14 cellular contexts compared by ENCODE assay signal in the genomic region with DNA sequence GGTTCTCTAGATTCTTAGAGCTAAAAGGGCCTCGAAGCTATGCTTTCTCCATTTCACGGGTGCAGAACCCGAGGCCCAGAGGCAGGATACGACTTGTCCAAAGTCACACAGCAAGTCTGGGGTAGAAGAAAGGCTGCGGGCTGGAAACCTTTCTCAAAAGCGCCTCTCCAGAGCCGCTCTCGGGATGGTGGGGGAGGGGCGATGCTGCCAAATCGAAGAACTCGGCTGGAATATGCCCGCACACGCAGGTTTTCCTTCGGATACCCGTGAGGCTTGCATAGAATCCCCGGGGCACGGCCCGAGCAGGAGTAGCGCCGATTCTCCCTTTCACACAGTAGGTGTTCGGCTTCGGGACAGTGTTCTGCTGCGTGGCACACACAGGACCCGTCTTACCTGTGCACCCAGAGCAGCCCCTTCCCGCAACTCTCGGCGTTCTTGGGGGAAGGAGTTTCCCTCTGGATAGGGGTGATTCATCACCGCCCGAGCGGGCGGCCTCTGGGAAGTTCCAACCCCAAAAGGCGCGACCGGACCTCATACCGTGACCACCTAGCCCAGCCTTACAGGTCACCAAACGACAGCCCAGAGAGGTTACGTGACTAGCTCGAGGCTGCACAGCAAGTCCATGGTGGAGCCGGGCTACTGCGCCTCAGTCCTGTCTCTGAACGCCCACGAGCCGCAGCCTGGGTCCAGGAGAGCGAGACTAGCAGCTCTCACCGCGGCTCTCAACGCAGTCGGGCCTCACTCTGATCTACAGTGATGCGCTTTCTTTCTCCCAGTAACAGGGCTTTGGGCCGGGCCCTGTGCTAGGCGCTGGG. TPM values are rescaled to one million over a fixed set of nuclear protein-coding genes. Genes with fewer than 3 reads are reported as not detected.
A peak's percentile ranks its signal among the peaks of the same experiment; 100 is the strongest.
DNase-seq lines count a peak whose midpoint lies in the region; ATAC-seq and TF ChIP-seq lines count a peak whose summit lies in the region.
"Had no signal": no experiment of that assay in that cellular context is flagged by ENCODE, and none has a peak within 500 bp of the region (broad histone marks: within the 10 kb centered on the region; RNA-seq: fewer than 3 reads in every experiment).

No MANE protein-coding gene starts in this region.

- peak; percentile 57 for TF ChIP-seq POLR2A in GM18951 (IDR thresholded peaks at IDR 0.05; ENCODE audit: extremely low read depth, insufficient read depth, insufficient read length)

- DNase-seq in T-helper 17 cell = no peak
- DNase-seq in NCI-H345 (lab: John Stamatoyannopoulos, UW) = no peak
- no peak for DNase-seq in AML-193 (lab: John Stamatoyannopoulos, UW)
- DNase-seq: COR-L47, NCI-H2171 treated with DMSO at 0.1 percent for 48 hours, trophoblast cell had no signal

- peaks cover 99 to 100% (median 99%) of the 10 kb centered on the region in 11 experiments for H3K27me3 ChIP-seq in BLaER1 treated with 17β-estradiol and CSF1 and Interleukin-3, amounts not matched to agents 10 nM and 100 nM
- H3K27me3 ChIP-seq in iPS-20b (ENCODE audit: insufficient read depth, low read length) = peaks cover 98% of the 10 kb centered on the region

- H3K36me3 ChIP-seq in BLaER1 treated with 17β-estradiol and CSF1 and Interleukin-3, amounts not matched to agents 10 nM and 100 nM = peaks cover 0 to 23% (median 4%) of the 10 kb centered on the region in 11 experiments; a peak in 7 of 22 replicates
- H3K36me3 ChIP-seq in iPS-20b (ENCODE audit: insufficient read depth, low read depth, low read length) = no peaks in the 10 kb centered on the region

- peak overlapping the region; percentile 82 for H3K4me3 Mint-ChIP-seq in T-helper 17 cell

- no peak overlapping the region for H3K27ac Mint-ChIP-seq in T-helper 17 cell

- H3K4me1 ChIP-seq in BLaER1 treated with 17β-estradiol and CSF1 and Interleukin-3, amounts not matched to agents 10 nM and 100 nM = peaks cover 28 to 88% (median 61%) of the 10 kb centered on the region in 10 experiments
- H3K4me1 ChIP-seq in iPS-20b (ENCODE audit: insufficient read depth, low read length) = peaks cover 13% of the 10 kb centered on the region; the same call in 1 of the 2 replicates

- peaks cover 7% of the 10 kb centered on the region for H3K36me3 Mint-ChIP-seq in T-helper 17 cell (ENCODE audit: low read depth)

- H3K27me3 Mint-ChIP-seq in T-helper 17 cell = peaks cover 83% of the 10 kb centered on the region

- H4K20me1 ChIP-seq in BLaER1 treated with 17β-estradiol and CSF1 and Interleukin-3, amounts not matched to agents 10 nM and 100 nM = peaks cover 0 to 87% (median 65%) of the 10 kb centered on the region in 11 experiments; a peak in 20 of 22 replicates

- H3K9ac ChIP-seq in BLaER1 treated with 17β-estradiol and CSF1 and Interleukin-3, amounts not matched to agents 10 nM and 100 nM = peak overlapping the region; percentile 2 to 93 (median 87); a peak in 21 of 22 replicates
- no peak overlapping the region for H3K9ac ChIP-seq in iPS-20b (ENCODE audit: low read depth, low read length)

- H3K4me2 ChIP-seq in BLaER1 treated with 17β-estradiol and CSF1 and Interleukin-3, amounts not matched to agents 10 nM and 100 nM = peak overlapping the region; percentile 78 to 98 (median 96)

- peak overlapping the region; percentile 56 to 84 (median 79) for H3K4me3 ChIP-seq in BLaER1 treated with 17β-estradiol and CSF1 and Interleukin-3, amounts not matched to agents 10 nM and 100 nM
- H3K4me3 ChIP-seq in iPS-20b (ENCODE audit: low read length) = peak overlapping the region; percentile 62

- peak overlapping the region in 9 of 11 experiments; percentile 20 to 82 (median 69); a peak in 18 of 22 replicates for H3K27ac ChIP-seq in BLaER1 treated with 17β-estradiol and CSF1 and Interleukin-3, amounts not matched to agents 10 nM and 100 nM
- H3K27ac ChIP-seq in iPS-20b (ENCODE audit: low read length) = no peak overlapping the region

- peaks cover 27% of the 10 kb centered on the region for H3K4me1 Mint-ChIP-seq in T-helper 17 cell

- in situ Hi-C loops in GM18951 (cut with MboI; ENCODE audit: low sequenced_read_pairs, unreplicated experiment) = loop anchor here (5.0 kb wide), 1 partner anchor 272 kb away; no protein-coding TSS in a partner anchor

- peaks cover 0 to 8% (median 0%) of the 10 kb centered on the region in 11 experiments; a peak in 4 of 22 replicates for H3K9me3 ChIP-seq in BLaER1 treated with 17β-estradiol and CSF1 and Interleukin-3, amounts not matched to agents 10 nM and 100 nM (replicated peaks in 1 of 11)
- H3K9me3 ChIP-seq in T-helper 17 cell (ENCODE audit: control insufficient read depth, low read length, poor library complexity, severe bottlenecking) (peaks cover 5% of the 10 kb centered on the region), iPS-20b (ENCODE audit: insufficient read depth, low read depth, low read length) (peaks cover 5% of the 10 kb centered on the region; the same call in 1 of the 2 replicates)

- ATAC-seq in T-helper 17 cell = no peak
- no peak for ATAC-seq in GM21390 (IDR thresholded peaks at IDR 0.05; ENCODE audit: unreplicated experiment)
- no peak for ATAC-seq in GM18907 (IDR thresholded peaks at IDR 0.05; ENCODE audit: unreplicated experiment)

RNA-seq across cellular contexts. Expression of gene PAX5, which starts 4.1 kb away (rescaled TPM):
- 10 to 100 TPM in 1 of 2 donors, not detected in 1; 10.1 TPM for total RNA-seq in T-helper 17 cell
- total RNA-seq: chondrocyte, frontal cortex, SK-MEL-5 had no signal
